8 cellular contexts compared by ENCODE assay signal in genomic region chr11:8099291-8099899, GRCh38. TPM values are rescaled to one million over a fixed set of nuclear protein-coding genes. Genes with fewer than 3 reads are reported as not detected.
DNase-seq lines count a peak whose midpoint lies in the region; ATAC-seq and TF ChIP-seq lines count a peak whose summit lies in the region.

No MANE protein-coding gene starts in this region.

- H3K27ac ChIP-seq in esophagus squamous epithelium (no peak overlapping the region), neural cell (ENCODE audit: low read length) (no peak overlapping the region)

- no peaks in the 10 kb centered on the region for H3K27me3 ChIP-seq in NT2/D1 (ENCODE audit: insufficient read depth, insufficient read length)
- no peaks in the 10 kb centered on the region for H3K27me3 ChIP-seq in esophagus squamous epithelium
- H3K27me3 ChIP-seq in neural cell (ENCODE audit: insufficient read depth, low read depth, low read length), result no peaks in the 10 kb centered on the region

- H3K79me2 ChIP-seq in neural cell (replicated peaks; ENCODE audit: insufficient read depth, low read length), result no peaks in the 10 kb centered on the region

- no peaks in the 10 kb centered on the region for H3K9me2 ChIP-seq in neural cell (ENCODE audit: insufficient read depth, low read length)

- peak; percentile 59 to 75 (median 70) for TF ChIP-seq CTCF in esophagus squamous epithelium (IDR thresholded peaks at IDR 0.05)
- peak; percentile 88 for TF ChIP-seq CTCF in neural cell (IDR thresholded peaks at IDR 0.05; ENCODE audit: poor library complexity, severe bottlenecking)

- H3K9ac ChIP-seq in NT2/D1 (ENCODE audit: insufficient read length, low read depth) (no peak overlapping the region), neural cell (ENCODE audit: low read length) (no peak overlapping the region)

- peak; percentile 92 for TF ChIP-seq RAD21 in neural cell (conservative IDR thresholded peaks at IDR 0.05)

- no peaks in the 10 kb centered on the region for H3K9me3 ChIP-seq in NT2/D1 (ENCODE audit: insufficient read depth, low read length)
- H3K9me3 ChIP-seq in esophagus squamous epithelium, result no peaks in the 10 kb centered on the region
- no peaks in the 10 kb centered on the region for H3K9me3 ChIP-seq in neural cell (ENCODE audit: low read length)

- no peak overlapping the region for H2AFZ ChIP-seq in neural cell (ENCODE audit: low read depth, low read length)

- H3F3A ChIP-seq in neural cell (ENCODE audit: insufficient read depth, low read length, poor library complexity, severe bottlenecking), result no peaks in the 10 kb centered on the region

- DNase-seq in NCI-H2081 (lab: John Stamatoyannopoulos, UW) (peak; percentile 58 to 68), NCI-H2081 treated with DMSO at 0.1 percent for 48 hours (lab: John Stamatoyannopoulos, UW) (no peak), NT2/D1 (ENCODE audit: low read depth, low spot score) (peak; percentile 64), activated T-cell treated with anti-CD3 and anti-CD28 coated beads for 4 hours (peak; percentile 68), esophagus squamous epithelium (lab: John Stamatoyannopoulos, UW) (no peak), stromal cell of bone marrow (ENCODE audit: low read depth) (peak; percentile 57)

- H3K4me1 ChIP-seq in NT2/D1 (ENCODE audit: insufficient read depth, insufficient read length), result no peaks in the 10 kb centered on the region
- H3K4me1 ChIP-seq in esophagus squamous epithelium, result peaks cover 0 to 10% (median 0%) of the 10 kb centered on the region in 3 donors

- H3K4me3 ChIP-seq in NT2/D1 (ENCODE audit: insufficient read length, low read depth) (no peak overlapping the region), esophagus squamous epithelium (no peak overlapping the region), neural cell (ENCODE audit: low read length) (no peak overlapping the region)

- H3K4me2 ChIP-seq in neural cell (ENCODE audit: low read length), result no peak overlapping the region

- peaks cover 92% of the 10 kb centered on the region for H3K36me3 ChIP-seq in NT2/D1 (ENCODE audit: insufficient read depth, insufficient read length, low read length)
- H3K36me3 ChIP-seq in esophagus squamous epithelium, result peaks cover 0 to 55% (median 0%) of the 10 kb centered on the region in 3 donors
- peaks cover 3% of the 10 kb centered on the region for H3K36me3 ChIP-seq in neural cell (ENCODE audit: insufficient read depth, low read length)

- no peak for TF ChIP-seq POLR2A in esophagus squamous epithelium (IDR thresholded peaks at IDR 0.05)

- intact Hi-C loops in esophagus squamous epithelium (cut with DNase I), result no loop called here

- TF ChIP-seq EP300 in neural cell (conservative IDR thresholded peaks at IDR 0.05; ENCODE audit: poor library complexity, severe bottlenecking), result no peak

- WGBS in esophagus squamous epithelium, 2 donors, result 39% methylated on average over 3 of the region's 3 CpGs

- ATAC-seq in HG03060 (IDR thresholded peaks at IDR 0.05; ENCODE audit: low read depth, unreplicated experiment), result peak; percentile 54

- no peaks in the 10 kb centered on the region for H4K20me1 ChIP-seq in neural cell (ENCODE audit: insufficient read depth)

TF ChIP-seq in neural cell, 6 proteins besides CTCF, POLR2A, EP300 and RAD21:
- TF ChIP-seq SMC3 (conservative IDR thresholded peaks at IDR 0.05; ENCODE audit: poor library complexity), result peak; percentile 94
- no peak for TF ChIP-seq REST (IDR thresholded peaks at IDR 0.05; ENCODE audit: borderline replicate concordance)

RNA-seq across cellular contexts. Expression of gene TUB, which starts 18.4 kb away (rescaled TPM):
- 1 to 10 TPM; 1.7 to 6.1 (median 2.4) TPM for total RNA-seq in esophagus squamous epithelium
- polyA plus RNA-seq in neural cell, result 125 and 130 TPM in 2 replicates
- polyA minus RNA-seq in neural cell, result 180 and 187 TPM in 2 replicates

Comparison
In these comparisons a context has a peak if more than half of its experiments do, and no peak if none do; other contexts are left out.
1. DNase-seq: peak in NCI-H2081 (2 of 2), NT2/D1 (single experiment), activated T-cell treated with anti-CD3 and anti-CD28 coated beads for 4 hours (single experiment) and stromal cell of bone marrow (single experiment); none in NCI-H2081 treated with DMSO at 0.1 percent for 48 hours (single experiment) and esophagus squamous epithelium (single experiment).